Comparison of ENCODE assay signal across 16 cellular contexts in the genomic region with DNA sequence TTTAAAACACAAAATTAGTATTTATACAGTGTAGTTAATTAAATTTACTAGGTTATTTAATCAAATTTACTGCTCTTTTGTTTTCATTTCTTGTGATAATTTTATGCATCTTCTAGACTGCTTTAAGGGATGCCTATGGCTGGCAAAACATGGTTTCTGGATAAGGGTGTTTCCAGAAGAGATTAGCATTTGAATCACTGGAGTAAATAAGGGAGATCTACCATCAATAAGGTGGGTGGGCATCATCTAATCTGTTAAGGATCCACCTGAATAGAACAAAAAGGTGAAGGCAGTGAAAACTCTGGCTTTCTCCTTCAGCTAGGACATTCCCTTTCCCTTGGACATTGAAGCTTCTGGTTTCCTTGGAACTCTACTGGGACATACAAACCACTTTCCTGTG.
DNase-seq lines count a peak whose midpoint lies in the region; ATAC-seq and TF ChIP-seq lines count a peak whose summit lies in the region.
"Had no signal": no experiment of that assay in that cellular context is flagged by ENCODE, and none has a peak within 500 bp of the region (broad histone marks: within the 10 kb centered on the region; RNA-seq: fewer than 3 reads in every experiment).

No MANE protein-coding gene starts in this region.

- H3K27ac ChIP-seq in H9 (ENCODE audit: insufficient read length, low read depth, low read length) (no peak overlapping the region), HUES48 (ENCODE audit: low read depth, low read length) (peak overlapping the region; percentile 21), iPS-18a (ENCODE audit: low read length) (peak overlapping the region; percentile 61)

- peaks cover 15 to 18% (median 17%) of the 10 kb centered on the region in 3 experiments for H3K36me3 Mint-ChIP-seq in H9 (ENCODE audit: insufficient read depth in 1 of 3, low read depth in 3 of 3)
- H3K36me3 Mint-ChIP-seq: CD4-positive, alpha-beta memory T cell had no signal

- no peak overlapping the region for H2BK20ac ChIP-seq in H9 (ENCODE audit: low read depth, low read length, poor library complexity, severe bottlenecking)

- no peaks in the 10 kb centered on the region for H3K9me3 ChIP-seq in H9 (ENCODE audit: control insufficient read depth, low read depth, low read length)
- H3K9me3 ChIP-seq in HUES48 (ENCODE audit: control insufficient read depth, insufficient read depth, low read length), result peaks cover 7% of the 10 kb centered on the region; the same call in 1 of the 2 replicates
- peaks cover 4% of the 10 kb centered on the region for H3K9me3 ChIP-seq in iPS-18a (ENCODE audit: control insufficient read depth, low read depth, low read length)

- H3K23ac ChIP-seq in H9 (ENCODE audit: insufficient read length, low read depth, low read length), result no peak overlapping the region

- H2BK120ac ChIP-seq in H9 (ENCODE audit: low read depth, low read length, poor library complexity, severe bottlenecking), result no peak overlapping the region

- no peaks in the 10 kb centered on the region for H3K79me1 ChIP-seq in H9 (ENCODE audit: insufficient read depth, low read depth, low read length, poor library complexity, severe bottlenecking)

- peaks cover 12 to 17% of the 10 kb centered on the region in 2 experiments for H3K9me3 Mint-ChIP-seq in H9
- H3K9me3 Mint-ChIP-seq: CD4-positive, alpha-beta memory T cell; HFFc6 had no signal

- no peak for DNase-seq in H9
- DNase-seq in DMS79 treated with DMSO at 0.1 percent for 48 hours (lab: John Stamatoyannopoulos, UW), result no peak
- DNase-seq in posterior cingulate gyrus, result no peak
- DNase-seq: C1 segment of cervical spinal cord; Calu3; CD4-positive, alpha-beta memory T cell; COR-L47; DMS53; DND-41; GOT3; H7; HFFc6 had no signal

- no peaks in the 10 kb centered on the region for H3K23me2 ChIP-seq in H9 (ENCODE audit: insufficient read length, low read depth, low read length, poor library complexity, severe bottlenecking)

- H3K4me1 ChIP-seq in H9 (ENCODE audit: insufficient read depth, low read length) (peaks cover 4% of the 10 kb centered on the region), HUES48 (ENCODE audit: control insufficient read depth, insufficient read depth, low read length) (peaks cover 16% of the 10 kb centered on the region), iPS-18a (ENCODE audit: control insufficient read depth, low read depth, low read length) (peaks cover 8% of the 10 kb centered on the region)

- no peaks in the 10 kb centered on the region for H3K27me3 Mint-ChIP-seq in H9 (ENCODE audit: low read depth)
- H3K27me3 Mint-ChIP-seq: CD4-positive, alpha-beta memory T cell had no signal

- no peak overlapping the region for H2AK5ac ChIP-seq in H9 (ENCODE audit: insufficient read length, low read length)

- intact Hi-C loops in posterior cingulate gyrus (cut with DNase I), result loop anchor here (10.0 kb wide), 2 partner anchors 518 to 882 kb away; no protein-coding TSS in a partner anchor

- H2BK12ac ChIP-seq in H9 (ENCODE audit: insufficient read length, low read depth, low read length), result no peak overlapping the region

- H3K27me3 ChIP-seq in H9 (ENCODE audit: insufficient read depth, low read length) (no peaks in the 10 kb centered on the region), HUES48 (ENCODE audit: control insufficient read depth, insufficient read depth, low read length) (no peaks in the 10 kb centered on the region), iPS-18a (ENCODE audit: control insufficient read depth, insufficient read depth, low read length) (no peaks in the 10 kb centered on the region)

- no peak overlapping the region for H2BK15ac ChIP-seq in H9 (ENCODE audit: low read depth, low read length)

- H4K91ac ChIP-seq in H9 (ENCODE audit: insufficient read length, low read depth, low read length), result no peak overlapping the region

- no peak overlapping the region for H3T11ph ChIP-seq in H9 (ENCODE audit: low read length)

- no peak overlapping the region for H3K56ac ChIP-seq in H9 (ENCODE audit: insufficient read length, low read depth, low read length)

- ATAC-seq in HG02870 (IDR thresholded peaks at IDR 0.05; ENCODE audit: unreplicated experiment), result no peak
- ATAC-seq: HCT116 had no signal

- H3K4me3 ChIP-seq in HUES48 (ENCODE audit: low read depth, low read length) (no peak overlapping the region), iPS-18a (ENCODE audit: low read length) (no peak overlapping the region)

- H3K4me1 Mint-ChIP-seq in H9, result peaks cover 12 to 20% of the 10 kb centered on the region in 2 experiments
- H3K4me1 Mint-ChIP-seq: CD4-positive, alpha-beta memory T cell had no signal

- H3K18ac ChIP-seq in H9 (ENCODE audit: insufficient read length, low read depth, low read length), result no peak overlapping the region

- H4K5ac ChIP-seq in H9 (ENCODE audit: insufficient read length, low read depth, low read length), result no peak overlapping the region

- no peak overlapping the region for H3K4me3 Mint-ChIP-seq in H9
- H3K4me3 Mint-ChIP-seq: CD4-positive, alpha-beta memory T cell; HFFc6 had no signal

- no peaks in the 10 kb centered on the region for H3K36me3 ChIP-seq in HUES48 (ENCODE audit: control insufficient read depth, insufficient read depth, low read length)
- no peaks in the 10 kb centered on the region for H3K36me3 ChIP-seq in iPS-18a (ENCODE audit: control insufficient read depth, low read depth, low read length)

- no peak overlapping the region for H2AFZ ChIP-seq in H9 (ENCODE audit: low read length)

- no peak for TF ChIP-seq CTCF in H9 (conservative IDR thresholded peaks at IDR 0.05)

- H2BK5ac ChIP-seq in H9 (ENCODE audit: insufficient read length, low read length), result no peak overlapping the region

- H3K9ac ChIP-seq in H9 (ENCODE audit: extremely low read depth, insufficient read length, low read length) (no peak overlapping the region), HUES48 (ENCODE audit: low read depth, low read length) (no peak overlapping the region), iPS-18a (ENCODE audit: low read length) (no peak overlapping the region)

- H4K20me1 ChIP-seq in H9 (ENCODE audit: control insufficient read depth, insufficient read depth, insufficient read length), result no peaks in the 10 kb centered on the region

- H3K27ac Mint-ChIP-seq in H9, result peak overlapping the region in 2 of 3 experiments; percentile 42 to 87; a peak in 2 of 7 replicates
- H3K27ac Mint-ChIP-seq: CD4-positive, alpha-beta memory T cell; HFFc6 had no signal

- H3K4ac ChIP-seq in H9 (ENCODE audit: low read depth, low read length), result no peak overlapping the region

- no peak overlapping the region for H3K4me2 ChIP-seq in H9 (ENCODE audit: insufficient read depth, insufficient read length, low read length)

- no peaks in the 10 kb centered on the region for H3K79me2 ChIP-seq in H9 (ENCODE audit: insufficient read depth, low read length)

- H4K8ac ChIP-seq in H9 (replicated peaks; ENCODE audit: insufficient read length, low read depth, low read length), result no peak overlapping the region

- no peak overlapping the region for H3K14ac ChIP-seq in H9 (ENCODE audit: insufficient read depth, low read length)
